23 cellular contexts compared by ENCODE assay signal in genomic region chr1:89894802-89895201, GRCh38.
DNase-seq lines count a peak whose midpoint lies in the region; ATAC-seq, FAIRE-seq and TF ChIP-seq lines count a peak whose summit lies in the region.
"Had no signal": no experiment of that assay in that cellular context is flagged by ENCODE, and none has a peak within 500 bp of the region (broad histone marks: within the 10 kb centered on the region; RNA-seq: fewer than 3 reads in every experiment).

No MANE protein-coding gene starts in this region.

- peaks cover 19% of the 10 kb centered on the region for H3K79me1 ChIP-seq in mesenchymal stem cell (replicated peaks; ENCODE audit: low read length, poor library complexity, severe bottlenecking)

- no peak overlapping the region for H2BK120ac ChIP-seq in mesenchymal stem cell (ENCODE audit: low read depth, low read length)

- TF ChIP-seq RAD21 in A549 (conservative IDR thresholded peaks at IDR 0.05 in 1 of 2, IDR thresholded peaks at IDR 0.05 in 1 of 2) (no peak), K562 (CRISPR knock-in tag; conservative IDR thresholded peaks at IDR 0.05 in 1 of 2, IDR thresholded peaks at IDR 0.05 in 1 of 2) (no peak)

- peaks cover 87% of the 10 kb centered on the region for H3K79me2 ChIP-seq in K562 (ENCODE audit: control insufficient read depth, insufficient read depth, low read length)

- POLR2A ChIA-PET in A549 (lab: Yijun Ruan, JAX) (no interaction called here), K562 (lab: Yijun Ruan, JAX) (interaction anchor here (1.5 kb wide), 1 partner anchor 15 kb away, joined by 3 read pairs; no protein-coding TSS in a partner anchor)
- POLR2A ChIA-PET in CD8-positive, alpha-beta T cell (lab: Charles Lee) = interaction anchor here (0.6 kb wide), 1 partner anchor 16 kb away, joined by 3 read pairs; no protein-coding TSS in a partner anchor

- WGBS in A549 (ENCODE audit: missing lambda C conversion rate) = 90% methylated on average over 3 of the region's 3 CpGs
- WGBS in K562 (ENCODE audit: insufficient coverage, low coverage, missing lambda C conversion rate) = 63% methylated on average over 3 of the region's 3 CpGs
- no CpG with 5 or more reads among the region's 3 CpGs for WGBS in mesenchymal stem cell

- peaks cover 91% of the 10 kb centered on the region for H3K4me1 ChIP-seq in A549
- H3K4me1 ChIP-seq in K562 (replicated peaks in 1 of 2; ENCODE audit: control insufficient read depth in 2 of 2, insufficient read depth in 2 of 2, low read length in 2 of 2) = peaks cover 19 to 90% of the 10 kb centered on the region in 2 experiments
- peaks cover 2% of the 10 kb centered on the region for H3K4me1 ChIP-seq in mesenchymal stem cell (ENCODE audit: control insufficient read depth, insufficient read depth, low read depth, low read length)
- no peaks in the 10 kb centered on the region for H3K4me1 ChIP-seq in CD8-positive, alpha-beta T cell (ENCODE audit: insufficient read depth, low read length)

- H3K23ac ChIP-seq in mesenchymal stem cell (ENCODE audit: low read length in 2 of 2) = no peak overlapping the region

- H3K4me3 ChIP-seq in A549 (no peak overlapping the region), K562 (no peak overlapping the region), mesenchymal stem cell (ENCODE audit: insufficient read depth in 1 of 2, low read depth in 1 of 2, low read length in 2 of 2) (no peak overlapping the region)
- H3K4me3 ChIP-seq in CD8-positive, alpha-beta T cell (ENCODE audit: low read depth, low read length) = no peak overlapping the region

- no peaks in the 10 kb centered on the region for H3K9me3 Mint-ChIP-seq in HFFc6
- no peaks in the 10 kb centered on the region for H3K9me3 Mint-ChIP-seq in CD8-positive, alpha-beta T cell

- peaks cover 1% of the 10 kb centered on the region; the same call in 1 of the 2 replicates for H3K27me3 Mint-ChIP-seq in HFFc6 (ENCODE audit: insufficient read depth)
- no peaks in the 10 kb centered on the region for H3K27me3 Mint-ChIP-seq in CD8-positive, alpha-beta T cell (ENCODE audit: low read depth)

- no peak overlapping the region for H3K14ac ChIP-seq in mesenchymal stem cell (ENCODE audit: low read length in 2 of 2)

- H2BK15ac ChIP-seq in mesenchymal stem cell (ENCODE audit: low read depth, poor library complexity, severe bottlenecking) = peak overlapping the region; percentile 29

- H3K4me3 Mint-ChIP-seq in HFFc6 = no peak overlapping the region
- H3K4me3 Mint-ChIP-seq in CD8-positive, alpha-beta T cell = no peak overlapping the region

- H3K27ac ChIP-seq in A549 = peak overlapping the region; percentile 66 to 88; a peak in 5 of 6 replicates
- peak overlapping the region; percentile 99 for H3K27ac ChIP-seq in K562 (ENCODE audit: extremely low read depth, low read depth, low read length)
- H3K27ac ChIP-seq in mesenchymal stem cell (ENCODE audit: low read length, poor library complexity, severe bottlenecking) = no peak overlapping the region
- no peak overlapping the region for H3K27ac ChIP-seq in CD8-positive, alpha-beta T cell (ENCODE audit: low read depth, low read length)
- H3K27ac ChIP-seq: C4-2B, HL-60, KMS-11 had no signal

- H4K20me1 ChIP-seq in K562 (replicated peaks; ENCODE audit: control insufficient read depth, insufficient read depth, low read length) = no peaks in the 10 kb centered on the region

- peak overlapping the region in 1 of 2 experiments; percentile 56 for H3K18ac ChIP-seq in mesenchymal stem cell (ENCODE audit: low read depth in 1 of 2, low read length in 2 of 2)

- H4K8ac ChIP-seq in mesenchymal stem cell (ENCODE audit: low read length) = no peak overlapping the region

- no peak overlapping the region for H2AK5ac ChIP-seq in mesenchymal stem cell (ENCODE audit: low read length, severe bottlenecking)

- no peak for TF ChIP-seq CTCF in A549 (IDR thresholded peaks at IDR 0.05)
- no peak for TF ChIP-seq CTCF in HFFc6 (IDR thresholded peaks at IDR 0.05)
- no peak for TF ChIP-seq CTCF in K562 (IDR thresholded peaks at IDR 0.05 in 2 of 3, conservative IDR thresholded peaks at IDR 0.05 in 1 of 3; ENCODE audit: insufficient read depth in 2 of 3, low read depth in 1 of 3, low read length in 3 of 3)
- TF ChIP-seq CTCF in CD8-positive, alpha-beta T cell (IDR thresholded peaks at IDR 0.05) = no peak

- H4K91ac ChIP-seq in mesenchymal stem cell (ENCODE audit: low read length) = no peak overlapping the region

- TF ChIP-seq EP300 in A549 (IDR thresholded peaks at IDR 0.05) (no peak), K562 (IDR thresholded peaks at IDR 0.05; ENCODE audit: low read length) (no peak)

- in situ Hi-C loops in K562 (cut with MboI) = no loop called here

- FAIRE-seq in A549 (lab: Jason Lieb, UNC) (no peak), K562 (lab: Jason Lieb, UNC) (no peak)
- FAIRE-seq: D721Med, GM18507, H1 had no signal

- peaks cover 54% of the 10 kb centered on the region for H3K4me1 Mint-ChIP-seq in HFFc6 (ENCODE audit: low read depth)
- H3K4me1 Mint-ChIP-seq in CD8-positive, alpha-beta T cell (ENCODE audit: low read depth) = peaks cover 53% of the 10 kb centered on the region

- H2AFZ ChIP-seq in K562 (ENCODE audit: low read depth, low read length) (0 out of 2 replicates have a peak overlapping the region, but pooled peaks have one; percentile 9), mesenchymal stem cell (ENCODE audit: low read depth, low read length) (no peak overlapping the region)

- intact Hi-C loops in K562 (cut with micrococcal nuclease) = loop anchor here (10.0 kb wide), 1 partner anchor 350 kb away; no protein-coding TSS in a partner anchor
- intact Hi-C loops in CD8-positive, alpha-beta T cell (cut with DNase I, micrococcal nuclease) = loop anchor here in 1 of 2 experiments (5.0 kb wide), 1 partner anchor 32 kb away; no protein-coding TSS in a partner anchor

- H3K9ac ChIP-seq in K562 (ENCODE audit: insufficient read depth in 1 of 2, low read depth in 2 of 2, low read length in 2 of 2) = peak overlapping the region in 1 of 2 experiments; percentile 84; a peak in 2 of 4 replicates
- H3K9ac ChIP-seq in mesenchymal stem cell (ENCODE audit: low read length) = no peak overlapping the region
- H3K9ac ChIP-seq: KMS-11 had no signal

- CTCF ChIA-PET in A549 (lab: Yijun Ruan, JAX) (interaction anchor here (0.8 kb wide), 1 partner anchor 22 kb away, joined by 3 read pairs; no protein-coding TSS in a partner anchor), K562 (lab: Yijun Ruan, JAX; ENCODE audit: low intra/inter-chr PET ratio) (no interaction called here)
- CTCF ChIA-PET in CD8-positive, alpha-beta T cell (lab: Charles Lee) = no interaction called here

- no peak for DNase-seq in A549 (ENCODE audit: low read depth in 1 of 2, low spot score in 1 of 2)
- no peak for DNase-seq in HFFc6
- peak in 1 of 4 experiments; percentile 68 for DNase-seq in K562 (ENCODE audit: extremely low read depth in 1 of 4, low spot score in 3 of 4)
- no peak for DNase-seq in mesenchymal stem cell
- no peak for DNase-seq in GM19240 (ENCODE audit: insufficient read length, low spot score)
- no peak for DNase-seq in NCI-H1694 treated with DMSO at 0.1 percent for 48 hours (lab: John Stamatoyannopoulos, UW)
- DNase-seq in CD8-positive, alpha-beta T cell = no peak
- DNase-seq: 8988T, DMS53, GDM1, NCI-H1092 treated with DMSO at 0.1 percent for 48 hours, NCI-H146, NCI-H2029 treated with DMSO at 0.1 percent for 48 hours, NCI-H2171, NCI-H526 had no signal

- no peaks in the 10 kb centered on the region for H3K9me3 ChIP-seq in A549
- H3K9me3 ChIP-seq in K562 (replicated peaks; ENCODE audit: control insufficient read depth, insufficient read depth, low read depth, low read length) = no peaks in the 10 kb centered on the region
- H3K9me3 ChIP-seq in mesenchymal stem cell (ENCODE audit: control insufficient read depth, low read length) = no peaks in the 10 kb centered on the region
- no peaks in the 10 kb centered on the region for H3K9me3 ChIP-seq in CD8-positive, alpha-beta T cell (ENCODE audit: low read length)

- no TSS peak for BruUV-seq in K562 (replicated peaks; lab: Mats Ljungman, UMichigan)

- peak overlapping the region; percentile 71 for H3K27ac Mint-ChIP-seq in HFFc6
- H3K27ac Mint-ChIP-seq in CD8-positive, alpha-beta T cell = no peak overlapping the region

- no peaks in the 10 kb centered on the region for H3K9me1 ChIP-seq in K562 (ENCODE audit: control insufficient read depth, insufficient read depth, low read length)

- ATAC-seq in A549 = no peak
- peak; percentile 27; the same call in 2 of the 3 replicates for ATAC-seq in K562
- ATAC-seq in HG03159 (IDR thresholded peaks at IDR 0.05; ENCODE audit: unreplicated experiment) = no peak
- ATAC-seq in CD8-positive, alpha-beta T cell = no peak
- ATAC-seq: Right ventricle myocardium inferior had no signal

- peaks cover 22% of the 10 kb centered on the region for H3K36me3 ChIP-seq in K562 (ENCODE audit: control insufficient read depth, insufficient read depth, low read length)
- H3K36me3 ChIP-seq in mesenchymal stem cell (ENCODE audit: control insufficient read depth in 1 of 2, insufficient read depth in 2 of 2, low read depth in 1 of 2, low read length in 2 of 2) = no peaks in the 10 kb centered on the region
- H3K36me3 ChIP-seq in CD8-positive, alpha-beta T cell (ENCODE audit: insufficient read depth, low read length) = no peaks in the 10 kb centered on the region

- TF ChIP-seq POLR2A in A549 (IDR thresholded peaks at IDR 0.05; ENCODE audit: low read length) (no peak), K562 (conservative IDR thresholded peaks at IDR 0.05) (no peak)

- peak overlapping the region; percentile 51; the same call in 1 of the 3 replicates for H3K4me2 ChIP-seq in A549
- peak overlapping the region; percentile 19; the same call in 1 of the 2 replicates for H3K4me2 ChIP-seq in K562 (ENCODE audit: insufficient read depth, low read length)
- H3K4me2 ChIP-seq in mesenchymal stem cell (ENCODE audit: low read length, poor library complexity, severe bottlenecking) = no peak overlapping the region
- H3K4me2 ChIP-seq: KMS-11 had no signal

- peaks cover 11% of the 10 kb centered on the region for H3K36me3 Mint-ChIP-seq in HFFc6 (ENCODE audit: low read depth)
- peaks cover 53% of the 10 kb centered on the region for H3K36me3 Mint-ChIP-seq in CD8-positive, alpha-beta T cell

- no peak overlapping the region for H3K4ac ChIP-seq in mesenchymal stem cell (ENCODE audit: low read depth in 1 of 2, low read length in 2 of 2)

- H3K27me3 ChIP-seq in K562 (ENCODE audit: control insufficient read depth in 2 of 2, insufficient read depth in 2 of 2, low read length in 2 of 2) (no peaks in the 10 kb centered on the region), mesenchymal stem cell (ENCODE audit: control insufficient read depth in 1 of 2, insufficient read depth in 1 of 2, low read length in 2 of 2) (no peaks in the 10 kb centered on the region)
- H3K27me3 ChIP-seq in CD8-positive, alpha-beta T cell (ENCODE audit: insufficient read depth, low read length) = no peaks in the 10 kb centered on the region

- H2BK5ac ChIP-seq in mesenchymal stem cell (ENCODE audit: low read depth, low read length, poor library complexity, severe bottlenecking) = no peak overlapping the region

- H2BK12ac ChIP-seq in mesenchymal stem cell (ENCODE audit: low read length in 2 of 2) = no peak overlapping the region

TF ChIP-seq in A549, 52 proteins besides CTCF, POLR2A, EP300 and RAD21 (continues in another document):
- no peak for TF ChIP-seq ZNF302 (CRISPR knock-in tag; IDR thresholded peaks at IDR 0.05)

TF ChIP-seq in K562, 482 proteins besides CTCF, POLR2A, EP300 and RAD21 (continues in another document):
- TF ChIP-seq GABPB1 (CRISPR knock-in tag; IDR thresholded peaks at IDR 0.05) = no peak
- TF ChIP-seq ZNF197 (CRISPR knock-in tag; IDR thresholded peaks at IDR 0.05; ENCODE audit: low read depth) = 0 out of 2 replicates have a peak, but pooled peaks have one; percentile 28

Comparison
In these comparisons a context has a peak if more than half of its experiments do, and no peak if none do; other contexts are left out.
1. H3K27ac ChIP-seq: peak in A549 (2 of 2) and K562 (single experiment); none in mesenchymal stem cell (single experiment) and CD8-positive, alpha-beta T cell (single experiment).